ENCODE assay signal across 9 cellular contexts in genomic region chr12:6963741-6964446, GRCh38. TPM values are rescaled to one million over a fixed set of nuclear protein-coding genes. Genes with fewer than 3 reads are reported as not detected.
DNase-seq lines count a peak whose midpoint lies in the region; ATAC-seq and TF ChIP-seq lines count a peak whose summit lies in the region.
"Had no signal": no experiment of that assay in that cellular context is flagged by ENCODE, and none has a peak within 500 bp of the region (broad histone marks: within the 10 kb centered on the region; RNA-seq: fewer than 3 reads in every experiment).

No MANE protein-coding gene starts in this region.

- no peak overlapping the region for H3K4me3 Mint-ChIP-seq in activated B cell treated with CpG ODN at 0.5 μM for 24 hours
- H3K4me3 Mint-ChIP-seq: T-helper 1 cell treated with Interleukin-12 subunit alpha and Interleukin-12 subunit beta and Interleukin-4 antibody, amounts not matched to agents 30 μg/mL and 1 μg/mL, for 36 hours had no signal

- peaks cover 70% of the 10 kb centered on the region for H3K4me1 Mint-ChIP-seq in activated B cell treated with CpG ODN at 0.5 μM for 24 hours

- no peak for ATAC-seq in activated B cell treated with CpG ODN at 0.5 μM for 24 hours (ENCODE audit: low read depth)
- no peak for ATAC-seq in GM19328 (IDR thresholded peaks at IDR 0.05; ENCODE audit: unreplicated experiment)

- H3K9me3 ChIP-seq in thyroid gland = no peaks in the 10 kb centered on the region

- 33 to 43% methylated on average over 9 to 17 of the region's 18 CpGs for WGBS in thyroid gland, 2 donors

- POLR2A ChIA-PET in activated B cell treated with CpG ODN at 0.5 μM for 24 hours (lab: Charles Lee) = interaction anchor here (0.8 to 17.0 kb wide), 7 partner anchors 8 to 112 kb away, joined by 3 to 1516 read pairs (median 6); partner anchors contain the start of genes C12orf57, LPCAT3, PTPN6 and RNU7-1

- H3K27me3 ChIP-seq in thyroid gland = no peaks in the 10 kb centered on the region

- peaks cover 35 to 54% of the 10 kb centered on the region in 2 donors for H3K4me1 ChIP-seq in thyroid gland

- H3K9me3 Mint-ChIP-seq in activated B cell treated with CpG ODN at 0.5 μM for 24 hours = no peaks in the 10 kb centered on the region
- H3K9me3 Mint-ChIP-seq: T-helper 1 cell treated with Interleukin-12 subunit alpha and Interleukin-12 subunit beta and Interleukin-4 antibody, amounts not matched to agents 30 μg/mL and 1 μg/mL, for 36 hours had no signal

- intact Hi-C loops in activated B cell treated with CpG ODN at 0.5 μM for 24 hours (cut with micrococcal nuclease) (no loop called here), thyroid gland (cut with DNase I) (loop anchor here (2.0 to 5.0 kb wide), 2 partner anchors 17 to 53 kb away; partner anchors contain the start of gene LPCAT3)

- CTCF ChIA-PET in activated B cell treated with CpG ODN at 0.5 μM for 24 hours (lab: Charles Lee) = interaction anchor here (1.0 to 13.0 kb wide), 8 partner anchors 9 to 149 kb away, joined by 4 to 571 read pairs (median 14); partner anchors contain the start of genes C12orf57, PTPN6 and RNU7-1

- H3K27ac ChIP-seq in thyroid gland (peak overlapping the region; percentile 87 to 98 (median 97)), caudate nucleus (ENCODE audit: low read depth, low read length) (no peak overlapping the region)

- peaks cover 61% of the 10 kb centered on the region for H3K36me3 Mint-ChIP-seq in activated B cell treated with CpG ODN at 0.5 μM for 24 hours (ENCODE audit: low read depth)

- DNase-seq in activated effector memory CD4-positive, alpha-beta T cell treated with anti-CD3 and anti-CD28 coated beads, Interleukin-2, amount 50 U/mL, for 16 hours = peak; percentile 63
- no peak for DNase-seq in activated effector memory CD4-positive, alpha-beta T cell treated with Interleukin-2 at 50 U/mL for 16 hours
- no peak for DNase-seq in activated B cell treated with CpG ODN at 0.5 μM for 24 hours
- peak; percentile 61 for DNase-seq in islet precursor cell
- peak; percentile 42 to 51 for DNase-seq in thyroid gland
- DNase-seq in occipital lobe (lab: John Stamatoyannopoulos, UW) = no peak
- no peak for DNase-seq in caudate nucleus (lab: John Stamatoyannopoulos, UW)

- H3K36me3 ChIP-seq in thyroid gland = peaks cover 28 to 32% of the 10 kb centered on the region in 2 donors

- H3K4me3 ChIP-seq in thyroid gland (replicated peaks in 1 of 3) = peak overlapping the region; percentile 68 to 94 (median 83)

- TF ChIP-seq CTCF in activated B cell treated with CpG ODN at 0.5 μM for 24 hours (IDR thresholded peaks at IDR 0.05) = no peak
- no peak for TF ChIP-seq CTCF in thyroid gland (IDR thresholded peaks at IDR 0.05)

- no peak for TF ChIP-seq POLR2A in thyroid gland (IDR thresholded peaks at IDR 0.05)

- peak overlapping the region; percentile 86 for H3K27ac Mint-ChIP-seq in activated B cell treated with CpG ODN at 0.5 μM for 24 hours

- no peaks in the 10 kb centered on the region for H3K27me3 Mint-ChIP-seq in activated B cell treated with CpG ODN at 0.5 μM for 24 hours

RNA-seq across cellular contexts. Expression of gene PHB2, which starts 6.6 kb away (rescaled TPM):
- 240 and 255 TPM in 2 replicates for total RNA-seq in activated B cell treated with CpG ODN at 0.5 μM for 24 hours
- 100 to 1,000 TPM; 153 to 284 (median 220) TPM for total RNA-seq in thyroid gland
- 102 TPM for total RNA-seq in occipital lobe

RNA-seq across cellular contexts. Expression of gene EMG1, which starts 6.8 kb away (rescaled TPM):
- 89.2 and 91.1 TPM in 2 replicates for total RNA-seq in activated B cell treated with CpG ODN at 0.5 μM for 24 hours
- 10 to 100 TPM; 19.9 to 53.1 (median 45.6) TPM for total RNA-seq in thyroid gland
- 26.0 TPM for total RNA-seq in occipital lobe

RNA-seq across cellular contexts. Expression of gene PTPN6, which starts 12.7 kb away (rescaled TPM):
- total RNA-seq in activated B cell treated with CpG ODN at 0.5 μM for 24 hours (371 and 393 TPM in 2 replicates), thyroid gland (10 to 100 TPM; 21.7 to 32.3 (median 31.4) TPM), occipital lobe (3.1 TPM)

RNA-seq across cellular contexts. Expression of gene C12orf57, which starts 20.1 kb away (rescaled TPM):
- total RNA-seq in activated B cell treated with CpG ODN at 0.5 μM for 24 hours (54.8 and 63.4 TPM in 2 replicates), thyroid gland (100 to 1,000 TPM; 344 to 666 (median 383) TPM), occipital lobe (243 TPM)

RNA-seq across cellular contexts. Expression of gene RNU7-1, which starts 20.3 kb away (rescaled TPM):
- total RNA-seq in activated B cell treated with CpG ODN at 0.5 μM for 24 hours (not detected in 2 replicates), thyroid gland (not detected), occipital lobe (not detected)

Comparison
In these comparisons a context has a peak if more than half of its experiments do, and no peak if none do; other contexts are left out.
1. DNase-seq: peak in activated effector memory CD4-positive, alpha-beta T cell treated with anti-CD3 and anti-CD28 coated beads, Interleukin-2, amount 50 U/mL, for 16 hours (single experiment), islet precursor cell (single experiment) and thyroid gland (2 of 2); none in activated effector memory CD4-positive, alpha-beta T cell treated with Interleukin-2 at 50 U/mL for 16 hours (single experiment), activated B cell treated with CpG ODN at 0.5 μM for 24 hours (single experiment), occipital lobe (single experiment) and caudate nucleus (0 of 61).
2. RNA of gene PTPN6, which starts 12.7 kb away (total RNA-seq): 371 to 393 TPM in activated B cell treated with CpG ODN at 0.5 μM for 24 hours; 21.7 to 32.3 TPM in thyroid gland and 3.1 TPM in occipital lobe (single experiment); every median in the first group is over 10 times any median in the second.